In genomic region chr18:13558132-13558531, GRCh38 we compare ENCODE assay signal across 9 cellular contexts.
DNase-seq lines count a peak whose midpoint lies in the region; ATAC-seq, FAIRE-seq and TF ChIP-seq lines count a peak whose summit lies in the region.
"Had no signal": no experiment of that assay in that cellular context is flagged by ENCODE, and none has a peak within 500 bp of the region (broad histone marks: within the 10 kb centered on the region; RNA-seq: fewer than 3 reads in every experiment).

No MANE protein-coding gene starts in this region.

- no peaks in the 10 kb centered on the region for H3K9me3 ChIP-seq in tibial artery

- POLR2A ChIA-PET in RWPE1 (lab: Yijun Ruan, JAX; ENCODE audit: low non-redundant PET): no interaction called here

- CTCF ChIA-PET in RWPE1 (lab: Yijun Ruan, JAX): interaction anchor here (0.6 to 1.4 kb wide), 6 partner anchors 9 to 340 kb away, joined by 3 to 6 read pairs (median 4); partner anchors contain the start of gene LDLRAD4

- TF ChIP-seq CTCF in RWPE1 (conservative IDR thresholded peaks at IDR 0.05; ENCODE audit: low read depth) (peak; percentile 4; the same call in 1 of the 2 replicates), bronchial epithelial cell (IDR thresholded peaks at IDR 0.05; ENCODE audit: insufficient read depth, low read length, severe bottlenecking) (peak; percentile 61), tibial artery (IDR thresholded peaks at IDR 0.05) (peak; percentile 42 to 48)

- H3K36me3 ChIP-seq in bronchial epithelial cell (ENCODE audit: control insufficient read depth, insufficient read depth, low read length): no peaks in the 10 kb centered on the region
- no peaks in the 10 kb centered on the region for H3K36me3 ChIP-seq in tibial artery

- FAIRE-seq in bronchial epithelial cell (lab: Jason Lieb, UNC): no peak

- ATAC-seq in GM19351 (IDR thresholded peaks at IDR 0.05; ENCODE audit: unreplicated experiment) (peak; percentile 41), left colon (peak; percentile 73)

- H3K27ac ChIP-seq in RWPE1 (no peak overlapping the region), tibial artery (no peak overlapping the region)
- H3K27ac ChIP-seq: skin epidermis had no signal

- no peaks in the 10 kb centered on the region for H3K27me3 ChIP-seq in bronchial epithelial cell (ENCODE audit: control insufficient read depth, insufficient read depth, low read length)
- no peaks in the 10 kb centered on the region for H3K27me3 ChIP-seq in tibial artery

- intact Hi-C loops in left colon (cut with DNase I, micrococcal nuclease) (no loop called here), tibial artery (cut with DNase I; ENCODE audit: low total_unique reads) (no loop called here)

- DNase-seq in CMK (ENCODE audit: low read depth) (peak; percentile 8), HT1080 (ENCODE audit: low read depth) (peak; percentile 21), RWPE1 (ENCODE audit: low spot score) (peak; percentile 55), bronchial epithelial cell (ENCODE audit: low read depth) (peak; percentile 32), left colon (no peak), tibial artery (no peak), SHP77 treated with DMSO at 0.1 percent for 48 hours (lab: John Stamatoyannopoulos, UW) (no peak)

- H3K4me3 ChIP-seq in bronchial epithelial cell (ENCODE audit: low read depth, low read length): no peak overlapping the region
- no peak overlapping the region for H3K4me3 ChIP-seq in tibial artery
- H3K4me3 ChIP-seq: skin epidermis had no signal

- peaks cover 0 to 20% (median 14%) of the 10 kb centered on the region in 4 donors for H3K4me1 ChIP-seq in tibial artery

Comparison
In these comparisons a context has a peak if more than half of its experiments do, and no peak if none do; other contexts are left out.
1. DNase-seq: peak in CMK (single experiment), HT1080 (single experiment), RWPE1 (single experiment) and bronchial epithelial cell (single experiment); none in left colon (0 of 2), tibial artery (0 of 2) and SHP77 treated with DMSO at 0.1 percent for 48 hours (single experiment).
2. CTCF ChIP-seq: peak in every context shown above with its lines; median percentile 61 in bronchial epithelial cell; 45 in tibial artery; 4 in RWPE1.